8 cellular contexts compared by ENCODE assay signal in the genomic region with DNA sequence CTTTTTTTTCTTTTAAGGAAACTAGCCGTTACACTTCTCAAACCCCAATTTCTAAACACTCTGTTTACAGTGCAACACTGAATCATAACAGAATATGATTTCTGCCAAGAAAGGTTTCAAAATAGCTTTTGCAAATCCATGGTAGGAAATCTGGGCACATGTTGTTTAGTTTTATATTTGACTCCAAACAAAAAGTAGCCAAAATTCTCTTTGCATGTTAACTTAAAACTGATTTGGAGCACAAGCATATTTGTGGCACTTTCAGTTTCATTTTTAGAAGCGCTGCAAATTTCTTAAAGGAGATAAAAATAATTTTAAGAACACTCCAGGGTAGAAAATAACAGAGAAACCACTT.
DNase-seq lines count a peak whose midpoint lies in the region; ATAC-seq and TF ChIP-seq lines count a peak whose summit lies in the region.

No MANE protein-coding gene starts in this region.

- H3K9me3 Mint-ChIP-seq in activated T-cell treated with anti-CD3 and anti-CD28 coated beads, Interleukin-2, amount 50 U/mL, for 72 hours: peaks cover 0 to 1% of the 10 kb centered on the region in 2 donors

- H3K27ac ChIP-seq in OCI-LY7 (ENCODE audit: low read depth, low read length, poor library complexity, severe bottlenecking): peak overlapping the region; percentile 34

- no peaks in the 10 kb centered on the region for H4K20me1 ChIP-seq in OCI-LY7 (ENCODE audit: insufficient read depth, low read length)

- peaks cover 40% of the 10 kb centered on the region for H3K4me1 Mint-ChIP-seq in activated T-cell treated with anti-CD3 and anti-CD28 coated beads, Interleukin-2, amount 50 U/mL, for 72 hours (ENCODE audit: low read depth)

- peak overlapping the region; percentile 51 for H3K4me3 ChIP-seq in OCI-LY7 (ENCODE audit: low read depth, low read length, poor library complexity, severe bottlenecking)
- peak overlapping the region; percentile 51 for H3K4me3 ChIP-seq in epithelial cell of proximal tubule (ENCODE audit: low read depth, low read length)

- CTCF ChIA-PET in OCI-LY7 (lab: Charles Lee; ENCODE audit: unreplicated experiment): no interaction called here

- H3K4me3 Mint-ChIP-seq in activated T-cell treated with anti-CD3 and anti-CD28 coated beads, Interleukin-2, amount 50 U/mL, for 72 hours: peak overlapping the region; percentile 87 to 90

- H3K27ac Mint-ChIP-seq in activated T-cell treated with anti-CD3 and anti-CD28 coated beads, Interleukin-2, amount 50 U/mL, for 72 hours: peak overlapping the region; percentile 93

- H3K9me2 ChIP-seq in OCI-LY7 (ENCODE audit: insufficient read depth, low read length): no peaks in the 10 kb centered on the region

- H3K36me3 Mint-ChIP-seq in activated T-cell treated with anti-CD3 and anti-CD28 coated beads, Interleukin-2, amount 50 U/mL, for 72 hours (ENCODE audit: insufficient read depth in 2 of 2): peaks cover 21 to 43% of the 10 kb centered on the region in 2 donors

- intact Hi-C loops in OCI-LY7 (cut with micrococcal nuclease; ENCODE audit: unreplicated experiment) (loop anchor here (1.0 to 10.0 kb wide), 3 partner anchors 9 to 644 kb away; a partner anchor contains a TSS), sciatic nerve (cut with DNase I) (no loop called here)

- peaks cover 4% of the 10 kb centered on the region; the same call in 1 of the 2 replicates for H3K36me3 ChIP-seq in OCI-LY7 (ENCODE audit: insufficient read depth, low read length)

- TF ChIP-seq CTCF in OCI-LY7 (conservative IDR thresholded peaks at IDR 0.05; ENCODE audit: low read length): no peak
- TF ChIP-seq CTCF in epithelial cell of proximal tubule (conservative IDR thresholded peaks at IDR 0.05; ENCODE audit: low read depth, low read length): no peak

- peaks cover 32% of the 10 kb centered on the region for H3K9me3 ChIP-seq in OCI-LY7 (ENCODE audit: low read length)

- no peak for DNase-seq in activated T-cell treated with anti-CD3 and anti-CD28 coated beads, Interleukin-2, amount 50 U/mL, for 72 hours
- no peak for DNase-seq in activated T-cell treated with anti-CD3 and anti-CD28 coated beads for 4 hours
- DNase-seq in OCI-LY7 (ENCODE audit: low spot score): peak; percentile 31
- DNase-seq in epithelial cell of proximal tubule (ENCODE audit: low read depth): no peak
- DNase-seq in sciatic nerve (ENCODE audit: low spot score): no peak
- DNase-seq in amniotic stem cell (lab: John Stamatoyannopoulos, UW): no peak
- DNase-seq in NCI-H69 (lab: John Stamatoyannopoulos, UW): no peak

- POLR2A ChIA-PET in OCI-LY7 (lab: Charles Lee): interaction anchor here (0.6 to 2.6 kb wide), 6 partner anchors 8 to 431 kb away, joined by 3 to 23 read pairs (median 3); no protein-coding TSS in a partner anchor

- no peaks in the 10 kb centered on the region for H3K79me2 ChIP-seq in OCI-LY7 (ENCODE audit: insufficient read depth, low read depth, low read length)

- H2AFZ ChIP-seq in OCI-LY7 (ENCODE audit: low read length): peak overlapping the region; percentile 98

- peaks cover 24% of the 10 kb centered on the region for H3K4me1 ChIP-seq in OCI-LY7 (ENCODE audit: insufficient read depth, low read length, poor library complexity, severe bottlenecking)

- no TSS peak for BruUV-seq in OCI-LY7 (replicated peaks; lab: Mats Ljungman, UMichigan)

- H3K27me3 Mint-ChIP-seq in activated T-cell treated with anti-CD3 and anti-CD28 coated beads, Interleukin-2, amount 50 U/mL, for 72 hours (ENCODE audit: low read depth): no peaks in the 10 kb centered on the region

- ATAC-seq in activated T-cell treated with anti-CD3 and anti-CD28 coated beads, Interleukin-2, amount 50 U/mL, for 72 hours (replicated peaks in 1 of 2): no peak
- ATAC-seq in sciatic nerve (peak; percentile 31), HG03520 (IDR thresholded peaks at IDR 0.05; ENCODE audit: unreplicated experiment) (no peak)

- H3K4me2 ChIP-seq in OCI-LY7 (ENCODE audit: low read length): peak overlapping the region; percentile 81
